ENCODE assay signal across 13 cellular contexts in genomic region chr15:66911131-66911700, GRCh38.
DNase-seq lines count a peak whose midpoint lies in the region; ATAC-seq and TF ChIP-seq lines count a peak whose summit lies in the region.
"Had no signal": no experiment of that assay in that cellular context is flagged by ENCODE, and none has a peak within 500 bp of the region (broad histone marks: within the 10 kb centered on the region; RNA-seq: fewer than 3 reads in every experiment).

No MANE protein-coding gene starts in this region.

- peaks cover 22% of the 10 kb centered on the region for H3K4me1 ChIP-seq in neuron (ENCODE audit: insufficient read depth, low read length)
- peaks cover 0 to 30% (median 21%) of the 10 kb centered on the region in 4 donors for H3K4me1 ChIP-seq in sigmoid colon

- H3K9me3 ChIP-seq in neuron (ENCODE audit: low read length), result no peaks in the 10 kb centered on the region
- no peaks in the 10 kb centered on the region for H3K9me3 ChIP-seq in sigmoid colon
- H3K9me3 ChIP-seq: SK-N-SH had no signal

- H3K27me3 ChIP-seq in HL-60 (ENCODE audit: insufficient read depth, poor library complexity, severe bottlenecking) (no peaks in the 10 kb centered on the region), neuron (ENCODE audit: insufficient read depth, low read length) (no peaks in the 10 kb centered on the region), sigmoid colon (no peaks in the 10 kb centered on the region)

- no peak for DNase-seq in activated CD8-positive, alpha-beta memory T cell treated with anti-CD3 and anti-CD28 coated beads, Interleukin-2, amount 10 ng/mL, durations not matched to agents 7 days and 5 days
- no peak for DNase-seq in activated CD8-positive, alpha-beta memory T cell treated with anti-CD3 and anti-CD28 coated beads, Interleukin-2, amount 50 U/mL, for 4 hours
- DNase-seq in HL-60 (ENCODE audit: low read depth in 1 of 2, low spot score in 1 of 2) (no peak), coronary artery (ENCODE audit: low spot score) (peak; percentile 49), sigmoid colon (no peak)
- DNase-seq: ACHN, HCEC 1CT, NCI-H1930, NCI-H748 treated with DMSO at 0.1 percent for 48 hours, SK-N-SH had no signal

- peaks cover 24% of the 10 kb centered on the region for H3K27me3 Mint-ChIP-seq in activated CD8-positive, alpha-beta memory T cell treated with anti-CD3 and anti-CD28 coated beads, Interleukin-2, amount 10 ng/mL, durations not matched to agents 7 days and 5 days

- H3K4me3 Mint-ChIP-seq in activated CD8-positive, alpha-beta memory T cell treated with anti-CD3 and anti-CD28 coated beads, Interleukin-2, amount 10 ng/mL, durations not matched to agents 7 days and 5 days, result no peak overlapping the region

- TF ChIP-seq EP300 in sigmoid colon (IDR thresholded peaks at IDR 0.05), result no peak

- TF ChIP-seq POLR2A in sigmoid colon (IDR thresholded peaks at IDR 0.05), result no peak

- H3K4me1 Mint-ChIP-seq in activated CD8-positive, alpha-beta memory T cell treated with anti-CD3 and anti-CD28 coated beads, Interleukin-2, amount 10 ng/mL, durations not matched to agents 7 days and 5 days, result peaks cover 57% of the 10 kb centered on the region

- H3K27ac ChIP-seq in HL-60 (replicated peaks), result peak overlapping the region; percentile 24
- no peak overlapping the region for H3K27ac ChIP-seq in coronary artery
- no peak overlapping the region for H3K27ac ChIP-seq in sigmoid colon

- intact Hi-C loops in sigmoid colon (cut with DNase I), result no loop called here

- peak overlapping the region; percentile 31 for H2AFZ ChIP-seq in neuron (ENCODE audit: low read depth, low read length)

- H3K27ac Mint-ChIP-seq in activated CD8-positive, alpha-beta memory T cell treated with anti-CD3 and anti-CD28 coated beads, Interleukin-2, amount 10 ng/mL, durations not matched to agents 7 days and 5 days, result peak overlapping the region; percentile 78

- no peak for TF ChIP-seq CTCF in HL-60 (IDR thresholded peaks at IDR 0.05; ENCODE audit: insufficient read depth, low read length)
- no peak for TF ChIP-seq CTCF in coronary artery (IDR thresholded peaks at IDR 0.05)
- TF ChIP-seq CTCF in sigmoid colon (IDR thresholded peaks at IDR 0.05), result no peak

- WGBS in sigmoid colon, 2 donors, result 91 to 92% methylated on average over 13 of the region's 13 CpGs

- CTCF ChIA-PET in activated CD8-positive, alpha-beta memory T cell treated with anti-CD3 and anti-CD28 coated beads, Interleukin-2, amount 10 ng/mL, durations not matched to agents 7 days and 5 days (lab: Charles Lee), result interaction anchor here (1.0 to 2.1 kb wide), 5 partner anchors 8 to 393 kb away, joined by 3 to 13 read pairs (median 4); no protein-coding TSS in a partner anchor

- H3K36me3 ChIP-seq in neuron (ENCODE audit: insufficient read depth, low read length) (no peaks in the 10 kb centered on the region), sigmoid colon (no peaks in the 10 kb centered on the region)

- ATAC-seq in activated CD8-positive, alpha-beta memory T cell treated with anti-CD3 and anti-CD28 coated beads, Interleukin-2, amount 10 ng/mL, durations not matched to agents 7 days and 5 days, result no peak
- ATAC-seq in HG03460 (IDR thresholded peaks at IDR 0.05; ENCODE audit: unreplicated experiment), result no peak
- ATAC-seq: Right ventricle myocardium inferior had no signal

- peaks cover 11% of the 10 kb centered on the region for H3K36me3 Mint-ChIP-seq in activated CD8-positive, alpha-beta memory T cell treated with anti-CD3 and anti-CD28 coated beads, Interleukin-2, amount 10 ng/mL, durations not matched to agents 7 days and 5 days

- peaks cover 5% of the 10 kb centered on the region for H3K9me3 Mint-ChIP-seq in activated CD8-positive, alpha-beta memory T cell treated with anti-CD3 and anti-CD28 coated beads, Interleukin-2, amount 10 ng/mL, durations not matched to agents 7 days and 5 days (ENCODE audit: low read depth)

- no peak overlapping the region for H3K4me3 ChIP-seq in HL-60 (replicated peaks; ENCODE audit: insufficient read depth, low read length)
- H3K4me3 ChIP-seq in coronary artery, result no peak overlapping the region
- H3K4me3 ChIP-seq in neuron (ENCODE audit: low read length), result no peak overlapping the region
- H3K4me3 ChIP-seq in sigmoid colon, result no peak overlapping the region
